ENCODE assay signal across 1 cellular context in the genomic region with DNA sequence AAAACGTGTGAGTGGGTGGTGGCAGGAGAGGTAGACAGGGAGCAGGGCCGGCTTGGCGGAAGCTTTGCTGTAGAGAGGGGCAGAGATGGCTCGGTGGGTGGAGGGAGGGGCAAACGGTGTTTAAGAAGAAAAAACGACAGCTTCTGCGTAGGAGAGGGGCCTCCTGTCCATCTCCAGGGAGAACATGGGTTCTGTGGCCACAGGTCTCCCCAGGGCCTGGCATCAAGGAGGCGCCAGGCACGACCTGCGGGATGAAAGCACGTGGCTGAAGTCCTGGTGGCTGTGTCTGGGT.
TF ChIP-seq lines count a peak whose summit lies in the region.

No MANE protein-coding gene starts in this region.

TF ChIP-seq in HepG2, 621 proteins besides CTCF, POLR2A, EP300 and RAD21 (continued from another document and continues in another):
- TF ChIP-seq, protein P1, sequence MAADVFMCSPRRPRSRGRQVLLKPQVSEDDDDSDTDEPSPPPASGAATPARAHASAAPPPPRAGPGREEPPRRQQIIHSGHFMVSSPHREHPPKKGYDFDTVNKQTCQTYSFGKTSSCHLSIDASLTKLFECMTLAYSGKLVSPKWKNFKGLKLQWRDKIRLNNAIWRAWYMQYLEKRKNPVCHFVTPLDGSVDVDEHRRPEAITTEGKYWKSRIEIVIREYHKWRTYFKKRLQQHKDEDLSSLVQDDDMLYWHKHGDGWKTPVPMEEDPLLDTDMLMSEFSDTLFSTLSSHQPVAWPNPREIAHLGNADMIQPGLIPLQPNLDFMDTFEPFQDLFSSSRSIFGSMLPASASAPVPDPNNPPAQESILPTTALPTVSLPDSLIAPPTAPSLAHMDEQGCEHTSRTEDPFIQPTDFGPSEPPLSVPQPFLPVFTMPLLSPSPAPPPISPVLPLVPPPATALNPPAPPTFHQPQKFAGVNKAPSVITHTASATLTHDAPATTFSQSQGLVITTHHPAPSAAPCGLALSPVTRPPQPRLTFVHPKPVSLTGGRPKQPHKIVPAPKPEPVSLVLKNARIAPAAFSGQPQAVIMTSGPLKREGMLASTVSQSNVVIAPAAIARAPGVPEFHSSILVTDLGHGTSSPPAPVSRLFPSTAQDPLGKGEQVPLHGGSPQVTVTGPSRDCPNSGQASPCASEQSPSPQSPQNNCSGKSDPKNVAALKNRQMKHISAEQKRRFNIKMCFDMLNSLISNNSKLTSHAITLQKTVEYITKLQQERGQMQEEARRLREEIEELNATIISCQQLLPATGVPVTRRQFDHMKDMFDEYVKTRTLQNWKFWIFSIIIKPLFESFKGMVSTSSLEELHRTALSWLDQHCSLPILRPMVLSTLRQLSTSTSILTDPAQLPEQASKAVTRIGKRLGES (CRISPR knock-in tag; IDR thresholded peaks at IDR 0.05; ENCODE audit: borderline replicate concordance): no peak
- TF ChIP-seq ZEB1 (IDR thresholded peaks at IDR 0.05; ENCODE audit: insufficient replicate concordance, low read depth) (no peak), RXRB (CRISPR knock-in tag; IDR thresholded peaks at IDR 0.05; ENCODE audit: borderline replicate concordance) (no peak), ZNF24 (IDR thresholded peaks at IDR 0.05) (no peak), ZNF766 (CRISPR knock-in tag; IDR thresholded peaks at IDR 0.05; ENCODE audit: borderline replicate concordance) (no peak), NKX3-1 (CRISPR knock-in tag; IDR thresholded peaks at IDR 0.05) (0 out of 2 replicates have a peak, but pooled peaks have one; percentile 41), KAT8 (CRISPR knock-in tag; IDR thresholded peaks at IDR 0.05) (no peak), KDM6A (CRISPR knock-in tag; IDR thresholded peaks at IDR 0.05; ENCODE audit: low read depth) (no peak), SCMH1 (CRISPR knock-in tag; IDR thresholded peaks at IDR 0.05; ENCODE audit: borderline replicate concordance) (no peak), ZNF672 (CRISPR knock-in tag; IDR thresholded peaks at IDR 0.05) (no peak), EED (CRISPR knock-in tag; IDR thresholded peaks at IDR 0.05) (no peak), ZNF616 (CRISPR knock-in tag; IDR thresholded peaks at IDR 0.05; ENCODE audit: low read depth) (0 out of 2 replicates have a peak, but pooled peaks have one; percentile 83), ATAD3A (CRISPR knock-in tag; IDR thresholded peaks at IDR 0.05) (no peak), IKZF4 (CRISPR knock-in tag; IDR thresholded peaks at IDR 0.05; ENCODE audit: borderline replicate concordance, low read depth, not compliant biosample characterization) (peak; percentile 73), SMC3 (IDR thresholded peaks at IDR 0.05; ENCODE audit: low read length) (no peak), ZNF510 (CRISPR knock-in tag; IDR thresholded peaks at IDR 0.05; ENCODE audit: low read depth) (no peak), ZNF225 (CRISPR knock-in tag; IDR thresholded peaks at IDR 0.05) (peak; percentile 48; the same call in 1 of the 2 replicates), DNMT1 (CRISPR knock-in tag; IDR thresholded peaks at IDR 0.05) (0 out of 2 replicates have a peak, but pooled peaks have one; percentile 34), FOXC1 (CRISPR knock-in tag; IDR thresholded peaks at IDR 0.05; ENCODE audit: borderline replicate concordance) (peak; percentile 40; the same call in 1 of the 2 replicates), ZNF230 (CRISPR knock-in tag; IDR thresholded peaks at IDR 0.05) (no peak), ZNF652 (CRISPR knock-in tag; IDR thresholded peaks at IDR 0.05; ENCODE audit: borderline replicate concordance, low read depth) (no peak), RXRA (CRISPR knock-in tag; IDR thresholded peaks at IDR 0.05) (no peak), RFXANK (CRISPR knock-in tag; IDR thresholded peaks at IDR 0.05) (no peak), KLF6 (CRISPR knock-in tag; IDR thresholded peaks at IDR 0.05) (peak; percentile 76; the same call in 1 of the 2 replicates), SP5 (CRISPR knock-in tag; IDR thresholded peaks at IDR 0.05; ENCODE audit: borderline replicate concordance, low read depth) (0 out of 2 replicates have a peak, but pooled peaks have one; percentile 24), CBFB (CRISPR knock-in tag; IDR thresholded peaks at IDR 0.05) (peak; percentile 16; the same call in 1 of the 2 replicates), ZNF552 (CRISPR knock-in tag; IDR thresholded peaks at IDR 0.05; ENCODE audit: borderline replicate concordance) (peak; percentile 84; the same call in 1 of the 2 replicates), JDP2 (CRISPR knock-in tag; IDR thresholded peaks at IDR 0.05; ENCODE audit: borderline replicate concordance) (no peak), ZNF720 (CRISPR knock-in tag; IDR thresholded peaks at IDR 0.05) (0 out of 2 replicates have a peak, but pooled peaks have one; percentile 47), ZNF343 (CRISPR knock-in tag; IDR thresholded peaks at IDR 0.05) (no peak), SOX13 (IDR thresholded peaks at IDR 0.05) (no peak), SOX13 (CRISPR knock-in tag; conservative IDR thresholded peaks at IDR 0.05 in 1 of 2, IDR thresholded peaks at IDR 0.05 in 1 of 2) (0 out of 4 replicates have a peak, but pooled peaks of 1 of the 2 experiments have one; percentile 32), ZNF331 (CRISPR knock-in tag; IDR thresholded peaks at IDR 0.05) (no peak; the same call in 1 of the 2 replicates)
- TF ChIP-seq, protein P2, sequence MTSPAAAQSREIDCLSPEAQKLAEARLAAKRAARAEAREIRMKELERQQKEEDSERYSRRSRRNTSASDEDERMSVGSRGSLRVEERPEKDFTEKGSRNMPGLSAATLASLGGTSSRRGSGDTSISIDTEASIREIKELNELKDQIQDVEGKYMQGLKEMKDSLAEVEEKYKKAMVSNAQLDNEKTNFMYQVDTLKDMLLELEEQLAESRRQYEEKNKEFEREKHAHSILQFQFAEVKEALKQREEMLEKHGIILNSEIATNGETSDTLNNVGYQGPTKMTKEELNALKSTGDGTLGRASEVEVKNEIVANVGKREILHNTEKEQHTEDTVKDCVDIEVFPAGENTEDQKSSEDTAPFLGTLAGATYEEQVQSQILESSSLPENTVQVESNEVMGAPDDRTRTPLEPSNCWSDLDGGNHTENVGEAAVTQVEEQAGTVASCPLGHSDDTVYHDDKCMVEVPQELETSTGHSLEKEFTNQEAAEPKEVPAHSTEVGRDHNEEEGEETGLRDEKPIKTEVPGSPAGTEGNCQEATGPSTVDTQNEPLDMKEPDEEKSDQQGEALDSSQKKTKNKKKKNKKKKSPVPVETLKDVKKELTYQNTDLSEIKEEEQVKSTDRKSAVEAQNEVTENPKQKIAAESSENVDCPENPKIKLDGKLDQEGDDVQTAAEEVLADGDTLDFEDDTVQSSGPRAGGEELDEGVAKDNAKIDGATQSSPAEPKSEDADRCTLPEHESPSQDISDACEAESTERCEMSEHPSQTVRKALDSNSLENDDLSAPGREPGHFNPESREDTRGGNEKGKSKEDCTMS (CRISPR knock-in tag; conservative IDR thresholded peaks at IDR 0.05): no peak
- TF ChIP-seq, protein P3, sequence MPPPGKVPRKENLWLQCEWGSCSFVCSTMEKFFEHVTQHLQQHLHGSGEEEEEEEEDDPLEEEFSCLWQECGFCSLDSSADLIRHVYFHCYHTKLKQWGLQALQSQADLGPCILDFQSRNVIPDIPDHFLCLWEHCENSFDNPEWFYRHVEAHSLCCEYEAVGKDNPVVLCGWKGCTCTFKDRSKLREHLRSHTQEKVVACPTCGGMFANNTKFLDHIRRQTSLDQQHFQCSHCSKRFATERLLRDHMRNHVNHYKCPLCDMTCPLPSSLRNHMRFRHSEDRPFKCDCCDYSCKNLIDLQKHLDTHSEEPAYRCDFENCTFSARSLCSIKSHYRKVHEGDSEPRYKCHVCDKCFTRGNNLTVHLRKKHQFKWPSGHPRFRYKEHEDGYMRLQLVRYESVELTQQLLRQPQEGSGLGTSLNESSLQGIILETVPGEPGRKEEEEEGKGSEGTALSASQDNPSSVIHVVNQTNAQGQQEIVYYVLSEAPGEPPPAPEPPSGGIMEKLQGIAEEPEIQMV (CRISPR knock-in tag; IDR thresholded peaks at IDR 0.05; ENCODE audit: low read depth): peak; percentile 33; the same call in 1 of the 2 replicates
- TF ChIP-seq, protein P4, sequence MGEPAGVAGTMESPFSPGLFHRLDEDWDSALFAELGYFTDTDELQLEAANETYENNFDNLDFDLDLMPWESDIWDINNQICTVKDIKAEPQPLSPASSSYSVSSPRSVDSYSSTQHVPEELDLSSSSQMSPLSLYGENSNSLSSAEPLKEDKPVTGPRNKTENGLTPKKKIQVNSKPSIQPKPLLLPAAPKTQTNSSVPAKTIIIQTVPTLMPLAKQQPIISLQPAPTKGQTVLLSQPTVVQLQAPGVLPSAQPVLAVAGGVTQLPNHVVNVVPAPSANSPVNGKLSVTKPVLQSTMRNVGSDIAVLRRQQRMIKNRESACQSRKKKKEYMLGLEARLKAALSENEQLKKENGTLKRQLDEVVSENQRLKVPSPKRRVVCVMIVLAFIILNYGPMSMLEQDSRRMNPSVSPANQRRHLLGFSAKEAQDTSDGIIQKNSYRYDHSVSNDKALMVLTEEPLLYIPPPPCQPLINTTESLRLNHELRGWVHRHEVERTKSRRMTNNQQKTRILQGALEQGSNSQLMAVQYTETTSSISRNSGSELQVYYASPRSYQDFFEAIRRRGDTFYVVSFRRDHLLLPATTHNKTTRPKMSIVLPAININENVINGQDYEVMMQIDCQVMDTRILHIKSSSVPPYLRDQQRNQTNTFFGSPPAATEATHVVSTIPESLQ (CRISPR knock-in tag; conservative IDR thresholded peaks at IDR 0.05): no peak
- TF ChIP-seq, protein P5, sequence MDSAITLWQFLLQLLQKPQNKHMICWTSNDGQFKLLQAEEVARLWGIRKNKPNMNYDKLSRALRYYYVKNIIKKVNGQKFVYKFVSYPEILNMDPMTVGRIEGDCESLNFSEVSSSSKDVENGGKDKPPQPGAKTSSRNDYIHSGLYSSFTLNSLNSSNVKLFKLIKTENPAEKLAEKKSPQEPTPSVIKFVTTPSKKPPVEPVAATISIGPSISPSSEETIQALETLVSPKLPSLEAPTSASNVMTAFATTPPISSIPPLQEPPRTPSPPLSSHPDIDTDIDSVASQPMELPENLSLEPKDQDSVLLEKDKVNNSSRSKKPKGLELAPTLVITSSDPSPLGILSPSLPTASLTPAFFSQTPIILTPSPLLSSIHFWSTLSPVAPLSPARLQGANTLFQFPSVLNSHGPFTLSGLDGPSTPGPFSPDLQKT (CRISPR knock-in tag; IDR thresholded peaks at IDR 0.05; ENCODE audit: borderline replicate concordance): no peak
- TF ChIP-seq, protein P6, sequence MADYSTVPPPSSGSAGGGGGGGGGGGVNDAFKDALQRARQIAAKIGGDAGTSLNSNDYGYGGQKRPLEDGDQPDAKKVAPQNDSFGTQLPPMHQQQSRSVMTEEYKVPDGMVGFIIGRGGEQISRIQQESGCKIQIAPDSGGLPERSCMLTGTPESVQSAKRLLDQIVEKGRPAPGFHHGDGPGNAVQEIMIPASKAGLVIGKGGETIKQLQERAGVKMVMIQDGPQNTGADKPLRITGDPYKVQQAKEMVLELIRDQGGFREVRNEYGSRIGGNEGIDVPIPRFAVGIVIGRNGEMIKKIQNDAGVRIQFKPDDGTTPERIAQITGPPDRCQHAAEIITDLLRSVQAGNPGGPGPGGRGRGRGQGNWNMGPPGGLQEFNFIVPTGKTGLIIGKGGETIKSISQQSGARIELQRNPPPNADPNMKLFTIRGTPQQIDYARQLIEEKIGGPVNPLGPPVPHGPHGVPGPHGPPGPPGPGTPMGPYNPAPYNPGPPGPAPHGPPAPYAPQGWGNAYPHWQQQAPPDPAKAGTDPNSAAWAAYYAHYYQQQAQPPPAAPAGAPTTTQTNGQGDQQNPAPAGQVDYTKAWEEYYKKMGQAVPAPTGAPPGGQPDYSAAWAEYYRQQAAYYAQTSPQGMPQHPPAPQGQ (CRISPR knock-in tag; IDR thresholded peaks at IDR 0.05; ENCODE audit: borderline replicate concordance): no peak
- TF ChIP-seq, protein P7, sequence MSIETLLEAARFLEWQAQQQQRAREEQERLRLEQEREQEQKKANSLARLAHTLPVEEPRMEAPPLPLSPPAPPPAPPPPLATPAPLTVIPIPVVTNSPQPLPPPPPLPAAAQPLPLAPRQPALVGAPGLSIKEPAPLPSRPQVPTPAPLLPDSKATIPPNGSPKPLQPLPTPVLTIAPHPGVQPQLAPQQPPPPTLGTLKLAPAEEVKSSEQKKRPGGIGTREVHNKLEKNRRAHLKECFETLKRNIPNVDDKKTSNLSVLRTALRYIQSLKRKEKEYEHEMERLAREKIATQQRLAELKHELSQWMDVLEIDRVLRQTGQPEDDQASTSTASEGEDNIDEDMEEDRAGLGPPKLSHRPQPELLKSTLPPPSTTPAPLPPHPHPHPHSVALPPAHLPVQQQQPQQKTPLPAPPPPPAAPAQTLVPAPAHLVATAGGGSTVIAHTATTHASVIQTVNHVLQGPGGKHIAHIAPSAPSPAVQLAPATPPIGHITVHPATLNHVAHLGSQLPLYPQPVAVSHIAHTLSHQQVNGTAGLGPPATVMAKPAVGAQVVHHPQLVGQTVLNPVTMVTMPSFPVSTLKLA (IDR thresholded peaks at IDR 0.05): peak; percentile 79
- TF ChIP-seq, protein P8, sequence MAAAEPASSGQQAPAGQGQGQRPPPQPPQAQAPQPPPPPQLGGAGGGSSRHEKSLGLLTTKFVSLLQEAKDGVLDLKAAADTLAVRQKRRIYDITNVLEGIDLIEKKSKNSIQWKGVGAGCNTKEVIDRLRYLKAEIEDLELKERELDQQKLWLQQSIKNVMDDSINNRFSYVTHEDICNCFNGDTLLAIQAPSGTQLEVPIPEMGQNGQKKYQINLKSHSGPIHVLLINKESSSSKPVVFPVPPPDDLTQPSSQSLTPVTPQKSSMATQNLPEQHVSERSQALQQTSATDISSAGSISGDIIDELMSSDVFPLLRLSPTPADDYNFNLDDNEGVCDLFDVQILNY (CRISPR knock-in tag; conservative IDR thresholded peaks at IDR 0.05): no peak
- TF ChIP-seq, protein P9, sequence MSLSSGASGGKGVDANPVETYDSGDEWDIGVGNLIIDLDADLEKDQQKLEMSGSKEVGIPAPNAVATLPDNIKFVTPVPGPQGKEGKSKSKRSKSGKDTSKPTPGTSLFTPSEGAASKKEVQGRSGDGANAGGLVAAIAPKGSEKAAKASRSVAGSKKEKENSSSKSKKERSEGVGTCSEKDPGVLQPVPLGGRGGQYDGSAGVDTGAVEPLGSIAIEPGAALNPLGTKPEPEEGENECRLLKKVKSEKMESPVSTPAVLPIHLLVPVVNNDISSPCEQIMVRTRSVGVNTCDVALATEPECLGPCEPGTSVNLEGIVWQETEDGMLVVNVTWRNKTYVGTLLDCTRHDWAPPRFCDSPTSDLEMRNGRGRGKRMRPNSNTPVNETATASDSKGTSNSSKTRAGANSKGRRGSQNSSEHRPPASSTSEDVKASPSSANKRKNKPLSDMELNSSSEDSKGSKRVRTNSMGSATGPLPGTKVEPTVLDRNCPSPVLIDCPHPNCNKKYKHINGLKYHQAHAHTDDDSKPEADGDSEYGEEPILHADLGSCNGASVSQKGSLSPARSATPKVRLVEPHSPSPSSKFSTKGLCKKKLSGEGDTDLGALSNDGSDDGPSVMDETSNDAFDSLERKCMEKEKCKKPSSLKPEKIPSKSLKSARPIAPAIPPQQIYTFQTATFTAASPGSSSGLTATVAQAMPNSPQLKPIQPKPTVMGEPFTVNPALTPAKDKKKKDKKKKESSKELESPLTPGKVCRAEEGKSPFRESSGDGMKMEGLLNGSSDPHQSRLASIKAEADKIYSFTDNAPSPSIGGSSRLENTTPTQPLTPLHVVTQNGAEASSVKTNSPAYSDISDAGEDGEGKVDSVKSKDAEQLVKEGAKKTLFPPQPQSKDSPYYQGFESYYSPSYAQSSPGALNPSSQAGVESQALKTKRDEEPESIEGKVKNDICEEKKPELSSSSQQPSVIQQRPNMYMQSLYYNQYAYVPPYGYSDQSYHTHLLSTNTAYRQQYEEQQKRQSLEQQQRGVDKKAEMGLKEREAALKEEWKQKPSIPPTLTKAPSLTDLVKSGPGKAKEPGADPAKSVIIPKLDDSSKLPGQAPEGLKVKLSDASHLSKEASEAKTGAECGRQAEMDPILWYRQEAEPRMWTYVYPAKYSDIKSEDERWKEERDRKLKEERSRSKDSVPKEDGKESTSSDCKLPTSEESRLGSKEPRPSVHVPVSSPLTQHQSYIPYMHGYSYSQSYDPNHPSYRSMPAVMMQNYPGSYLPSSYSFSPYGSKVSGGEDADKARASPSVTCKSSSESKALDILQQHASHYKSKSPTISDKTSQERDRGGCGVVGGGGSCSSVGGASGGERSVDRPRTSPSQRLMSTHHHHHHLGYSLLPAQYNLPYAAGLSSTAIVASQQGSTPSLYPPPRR (CRISPR knock-in tag; IDR thresholded peaks at IDR 0.05; ENCODE audit: borderline replicate concordance): no peak
